Comparison of ENCODE assay signal across 31 cellular contexts in the genomic region with DNA sequence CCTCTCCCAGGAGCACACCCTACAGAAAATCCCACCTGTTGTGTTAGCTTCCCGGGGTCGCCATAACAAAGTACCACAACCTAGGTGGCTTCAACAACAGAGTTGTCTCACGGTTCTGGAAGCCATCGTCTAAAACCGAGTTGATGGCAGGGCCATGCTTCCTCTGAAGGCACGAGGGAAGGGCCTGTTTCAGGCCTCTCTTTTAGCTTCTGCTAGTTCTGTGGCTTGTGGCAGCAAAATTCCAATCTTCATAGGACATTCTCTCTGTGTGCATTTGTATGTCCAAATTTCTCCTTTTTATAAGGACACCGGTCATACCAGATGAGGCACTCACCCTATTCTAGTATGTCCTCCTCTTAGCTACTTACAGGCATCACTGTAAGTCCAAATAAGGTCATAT. TPM values are rescaled to one million over a fixed set of nuclear protein-coding genes. Genes with fewer than 3 reads are reported as not detected.
"Had no signal": no experiment of that assay in that cellular context is flagged by ENCODE, and none has a peak within 500 bp of the region (broad histone marks: within the 10 kb centered on the region; RNA-seq: fewer than 3 reads in every experiment).

No MANE protein-coding gene starts in this region.

- H3K9me3 Mint-ChIP-seq: mesothelial cell of epicardium; natural killer cell; stimulated activated memory B cell treated with anti-CD40 and anti-IgM and Interleukin-4, amounts not matched to agents 10 μg/mL and 1 μg/mL and 100 μg/mL, for 72 hours; stimulated activated naive CD8-positive, alpha-beta T cell treated with anti-CD3 and anti-CD28 coated beads, Interleukin-15, amount 100 ng/mL, for 72 hours had no signal

- H3K4me1 Mint-ChIP-seq: natural killer cell; stimulated activated memory B cell treated with anti-CD40 and anti-IgM and Interleukin-4, amounts not matched to agents 10 μg/mL and 1 μg/mL and 100 μg/mL, for 72 hours had no signal

- H3K4me3 ChIP-seq: left ventricle myocardium inferior, lung, neural progenitor cell, ovary, right atrium auricular region, right lobe of liver, smooth muscle cell, tibial nerve, upper lobe of left lung, vagina had no signal

- H3K4me2 ChIP-seq: neural progenitor cell, smooth muscle cell had no signal

- DNase-seq: islet precursor cell; left ventricle myocardium inferior; mesendoderm; naive B cell; natural killer cell; nephron progenitor cell; occipital lobe; ovary; right lobe of liver; stimulated activated CD4-positive, alpha-beta T cell treated with anti-CD3 and anti-CD28 coated beads, Interleukin-1b, Interleukin-23, amount 100 ng/mL, for 48 hours; stimulated activated CD4-positive, alpha-beta T cell treated with anti-CD3 and anti-CD28 coated beads, Interleukin-2, amount 100 ng/mL, for 48 hours; stimulated activated CD4-positive, alpha-beta T cell treated with anti-CD3 and anti-CD28 coated beads, Interleukin-4, amount 100 ng/mL, for 4 hours; stimulated activated CD8-positive, alpha-beta memory T cell treated with anti-CD3 and anti-CD28 coated beads, Interleukin-4, amount 100 ng/mL, for 48 hours; stimulated activated naive CD4-positive, alpha-beta T cell treated with Interleukin-2 at 50 U/mL for 16 hours; stimulated activated naive CD8-positive, alpha-beta T cell treated with anti-CD3 and anti-CD28 coated beads, Interleukin-15, amount 100 ng/mL, for 72 hours; substantia nigra had no signal

- H3K27ac Mint-ChIP-seq: mesothelial cell of epicardium; naive B cell; natural killer cell; nephron progenitor cell; neural progenitor cell; progenitor cell of endocrine pancreas; stimulated activated memory B cell treated with anti-CD40 and anti-IgM and Interleukin-4, amounts not matched to agents 10 μg/mL and 1 μg/mL and 100 μg/mL, for 72 hours; stimulated activated naive CD8-positive, alpha-beta T cell treated with anti-CD3 and anti-CD28 coated beads, Interleukin-15, amount 100 ng/mL, for 72 hours had no signal

- H3K4me1 ChIP-seq: right atrium auricular region, right lobe of liver had no signal

- H3K36me3 ChIP-seq: left ventricle myocardium inferior, neural progenitor cell, neutrophil, ovary, right atrium auricular region, right lobe of liver, tibial nerve, upper lobe of left lung, vagina had no signal

- H3K9me3 ChIP-seq: left ventricle myocardium inferior, neutrophil, ovary, right atrium auricular region, right lobe of liver, tibial nerve, upper lobe of left lung, vagina had no signal

- H3K4me3 Mint-ChIP-seq: mesothelial cell of epicardium; naive B cell; natural killer cell; nephron progenitor cell; stimulated activated memory B cell treated with anti-CD40 and anti-IgM and Interleukin-4, amounts not matched to agents 10 μg/mL and 1 μg/mL and 100 μg/mL, for 72 hours; stimulated activated naive CD8-positive, alpha-beta T cell treated with anti-CD3 and anti-CD28 coated beads, Interleukin-15, amount 100 ng/mL, for 72 hours had no signal

- H2AFZ ChIP-seq: neural progenitor cell had no signal

- H3K36me3 Mint-ChIP-seq: mesothelial cell of epicardium; naive B cell; natural killer cell; neural progenitor cell; stimulated activated memory B cell treated with anti-CD40 and anti-IgM and Interleukin-4, amounts not matched to agents 10 μg/mL and 1 μg/mL and 100 μg/mL, for 72 hours had no signal

- H3K27ac ChIP-seq: left ventricle myocardium inferior, neural progenitor cell, neutrophil, ovary, right atrium auricular region, right lobe of liver, tibial nerve, upper lobe of left lung, vagina had no signal

RNA-seq across cellular contexts. Expression of a gene that starts 3.2 kb away (rescaled TPM):
- total RNA-seq: kidney epithelial cell, left ventricle myocardium inferior, natural killer cell, pulmonary artery endothelial cell, renal cortical epithelial cell, right atrium auricular region, smooth muscle cell, tibial nerve, vagina had no signal

RNA-seq across cellular contexts. Expression of a gene that starts 18.7 kb away (rescaled TPM):
- total RNA-seq: kidney epithelial cell, mononuclear cell, progenitor cell of endocrine pancreas, pulmonary artery endothelial cell, renal cortical epithelial cell, right atrium auricular region, smooth muscle cell, vagina had no signal
